Comparison of ENCODE assay signal across 13 cellular contexts in genomic region chr7:124072603-124073324, GRCh38. TPM values are rescaled to one million over a fixed set of nuclear protein-coding genes. Genes with fewer than 3 reads are reported as not detected.
DNase-seq lines count a peak whose midpoint lies in the region; ATAC-seq, FAIRE-seq and TF ChIP-seq lines count a peak whose summit lies in the region.
"Had no signal": no experiment of that assay in that cellular context is flagged by ENCODE, and none has a peak within 500 bp of the region (broad histone marks: within the 10 kb centered on the region; RNA-seq: fewer than 3 reads in every experiment).

No MANE protein-coding gene starts in this region.

- CTCF ChIA-PET in naive thymus-derived CD4-positive, alpha-beta T cell (lab: Charles Lee): no interaction called here

- peak; percentile 68 for FAIRE-seq in H54 (lab: Jason Lieb, UNC)

- no peak overlapping the region for H3K4me2 ChIP-seq in fibroblast of lung (ENCODE audit: extremely low read depth, insufficient read depth, low read length)

- no peak for ATAC-seq in naive thymus-derived CD4-positive, alpha-beta T cell
- no peak for ATAC-seq in stimulated activated memory B cell treated with anti-CD40 and anti-IgM and Interleukin-4, amounts not matched to agents 10 μg/mL and 1 μg/mL and 100 μg/mL, for 72 hours
- ATAC-seq: Right ventricle myocardium inferior had no signal

- POLR2A ChIA-PET in naive thymus-derived CD4-positive, alpha-beta T cell (lab: Charles Lee): no interaction called here

- no peak overlapping the region for H3K4me3 ChIP-seq in fibroblast of lung (replicated peaks in 1 of 4; ENCODE audit: control extremely low read depth in 1 of 4, insufficient read depth in 1 of 4, low read depth in 3 of 4, low read length in 4 of 4)
- no peak overlapping the region for H3K4me3 ChIP-seq in naive thymus-derived CD4-positive, alpha-beta T cell (ENCODE audit: low read length)
- H3K4me3 ChIP-seq: stomach had no signal

- H3K27me3 ChIP-seq in fibroblast of lung (ENCODE audit: control insufficient read depth, insufficient read depth, low read length): no peaks in the 10 kb centered on the region
- no peaks in the 10 kb centered on the region for H3K27me3 ChIP-seq in naive thymus-derived CD4-positive, alpha-beta T cell (ENCODE audit: control insufficient read depth in 2 of 2, insufficient read depth in 2 of 2, low read length in 2 of 2)
- H3K27me3 ChIP-seq: stomach had no signal

- H3K9me3 ChIP-seq in fibroblast of lung (ENCODE audit: control insufficient read depth, insufficient read depth, low read depth, low read length): no peaks in the 10 kb centered on the region
- no peaks in the 10 kb centered on the region for H3K9me3 ChIP-seq in naive thymus-derived CD4-positive, alpha-beta T cell (ENCODE audit: control insufficient read depth in 2 of 3, low read length in 3 of 3)
- H3K9me3 ChIP-seq: stomach had no signal

- no peaks in the 10 kb centered on the region for H3K4me1 Mint-ChIP-seq in naive thymus-derived CD4-positive, alpha-beta T cell
- H3K4me1 Mint-ChIP-seq in stimulated activated memory B cell treated with anti-CD40 and anti-IgM and Interleukin-4, amounts not matched to agents 10 μg/mL and 1 μg/mL and 100 μg/mL, for 72 hours: no peaks in the 10 kb centered on the region
- H3K4me1 Mint-ChIP-seq: activated B cell treated with CpG ODN at 0.5 μM for 24 hours, naive B cell had no signal

- no peak overlapping the region for H2AFZ ChIP-seq in fibroblast of lung (ENCODE audit: low read length)

- no peaks in the 10 kb centered on the region for H3K79me2 ChIP-seq in fibroblast of lung (ENCODE audit: control insufficient read depth, insufficient read depth, low read length)

- intact Hi-C loops in naive thymus-derived CD4-positive, alpha-beta T cell (cut with micrococcal nuclease): no loop called here

- H4K20me1 ChIP-seq in fibroblast of lung (ENCODE audit: control insufficient read depth, extremely low read depth, insufficient read depth, low read length): no peaks in the 10 kb centered on the region

- no peak overlapping the region for H3K27ac Mint-ChIP-seq in naive thymus-derived CD4-positive, alpha-beta T cell
- no peak overlapping the region for H3K27ac Mint-ChIP-seq in stimulated activated memory B cell treated with anti-CD40 and anti-IgM and Interleukin-4, amounts not matched to agents 10 μg/mL and 1 μg/mL and 100 μg/mL, for 72 hours
- H3K27ac Mint-ChIP-seq: activated B cell treated with CpG ODN at 0.5 μM for 24 hours, naive B cell had no signal

- no peaks in the 10 kb centered on the region for H3K27me3 Mint-ChIP-seq in naive thymus-derived CD4-positive, alpha-beta T cell
- H3K27me3 Mint-ChIP-seq in stimulated activated memory B cell treated with anti-CD40 and anti-IgM and Interleukin-4, amounts not matched to agents 10 μg/mL and 1 μg/mL and 100 μg/mL, for 72 hours: no peaks in the 10 kb centered on the region
- H3K27me3 Mint-ChIP-seq: activated B cell treated with CpG ODN at 0.5 μM for 24 hours, naive B cell had no signal

- DNase-seq in H54 (ENCODE audit: insufficient read length, low spot score): no peak
- peak; percentile 58 for DNase-seq in RKO (ENCODE audit: low spot score)
- peak; percentile 82 to 98 for DNase-seq in fibroblast of lung (ENCODE audit: low read depth in 2 of 2)
- peak; percentile 51 for DNase-seq in stromal cell of bone marrow (ENCODE audit: low read depth)
- DNase-seq in GF-D8 (lab: John Stamatoyannopoulos, UW): no peak
- no peak for DNase-seq in naive thymus-derived CD4-positive, alpha-beta T cell
- DNase-seq: activated B cell treated with CpG ODN at 0.5 μM for 24 hours, cortex of kidney, naive B cell, NCI-H2029, stomach had no signal

- no peaks in the 10 kb centered on the region for H3K36me3 Mint-ChIP-seq in naive thymus-derived CD4-positive, alpha-beta T cell
- no peaks in the 10 kb centered on the region for H3K36me3 Mint-ChIP-seq in stimulated activated memory B cell treated with anti-CD40 and anti-IgM and Interleukin-4, amounts not matched to agents 10 μg/mL and 1 μg/mL and 100 μg/mL, for 72 hours
- H3K36me3 Mint-ChIP-seq: naive B cell had no signal

- no peak for TF ChIP-seq CTCF in fibroblast of lung (conservative IDR thresholded peaks at IDR 0.05 in 1 of 2, IDR thresholded peaks at IDR 0.05 in 1 of 2; ENCODE audit: low read depth in 1 of 2, low read length in 2 of 2)

- H3K4me3 Mint-ChIP-seq in naive thymus-derived CD4-positive, alpha-beta T cell: no peak overlapping the region
- no peak overlapping the region for H3K4me3 Mint-ChIP-seq in stimulated activated memory B cell treated with anti-CD40 and anti-IgM and Interleukin-4, amounts not matched to agents 10 μg/mL and 1 μg/mL and 100 μg/mL, for 72 hours
- H3K4me3 Mint-ChIP-seq: activated B cell treated with CpG ODN at 0.5 μM for 24 hours, naive B cell had no signal

- peaks cover 0 to 5% (median 2%) of the 10 kb centered on the region in 11 donors for H3K9me3 Mint-ChIP-seq in naive thymus-derived CD4-positive, alpha-beta T cell
- H3K9me3 Mint-ChIP-seq in stimulated activated memory B cell treated with anti-CD40 and anti-IgM and Interleukin-4, amounts not matched to agents 10 μg/mL and 1 μg/mL and 100 μg/mL, for 72 hours: peaks cover 4% of the 10 kb centered on the region
- H3K9me3 Mint-ChIP-seq: activated B cell treated with CpG ODN at 0.5 μM for 24 hours had no signal

- H3K4me1 ChIP-seq in fibroblast of lung (ENCODE audit: control insufficient read depth, extremely low read depth, insufficient read depth, low read length): peaks cover 2% of the 10 kb centered on the region
- H3K4me1 ChIP-seq in naive thymus-derived CD4-positive, alpha-beta T cell (ENCODE audit: control insufficient read depth in 2 of 2, insufficient read depth in 2 of 2, low read length in 2 of 2): no peaks in the 10 kb centered on the region

- TF ChIP-seq POLR2A in H54 (IDR thresholded peaks at IDR 0.05; ENCODE audit: low read depth, low read length): no peak

- no peak overlapping the region for H3K9ac ChIP-seq in fibroblast of lung (ENCODE audit: insufficient read depth, low read length)

- H3K36me3 ChIP-seq in fibroblast of lung (ENCODE audit: control insufficient read depth, insufficient read depth, low read length): no peaks in the 10 kb centered on the region
- H3K36me3 ChIP-seq in naive thymus-derived CD4-positive, alpha-beta T cell (ENCODE audit: control insufficient read depth in 2 of 3, insufficient read depth in 3 of 3, low read length in 3 of 3): no peaks in the 10 kb centered on the region
- H3K36me3 ChIP-seq: stomach had no signal

- H3K27ac ChIP-seq in fibroblast of lung (ENCODE audit: insufficient read depth, low read length): no peak overlapping the region
- H3K27ac ChIP-seq in naive thymus-derived CD4-positive, alpha-beta T cell (ENCODE audit: low read depth, low read length): no peak overlapping the region
- H3K27ac ChIP-seq: stomach had no signal

RNA-seq across cellular contexts. Expression of gene TMEM229A, which starts 39.9 kb away (rescaled TPM):
- not detected in 2 replicates for total RNA-seq in fibroblast of lung
- not detected in 2 replicates for polyA plus RNA-seq in fibroblast of lung
- polyA plus RNA-seq in fibroblast of lung (2012): not detected in 2 replicates
- polyA minus RNA-seq in fibroblast of lung (ENCODE audit: low replicate concordance): not detected in 2 replicates
- not detected for total RNA-seq in naive thymus-derived CD4-positive, alpha-beta T cell
- polyA plus RNA-seq in naive thymus-derived CD4-positive, alpha-beta T cell: not detected
- total RNA-seq: activated B cell treated with CpG ODN at 0.5 μM for 24 hours, Right ventricle myocardium inferior had no signal

Comparison
In these comparisons a context has a peak if more than half of its experiments do, and no peak if none do; other contexts are left out.
1. DNase-seq: peak in RKO (single experiment), fibroblast of lung (2 of 2) and stromal cell of bone marrow (single experiment); none in H54 (single experiment), GF-D8 (single experiment) and naive thymus-derived CD4-positive, alpha-beta T cell (0 of 9).